Comparison of ENCODE assay signal across 29 cellular contexts in the genomic region with DNA sequence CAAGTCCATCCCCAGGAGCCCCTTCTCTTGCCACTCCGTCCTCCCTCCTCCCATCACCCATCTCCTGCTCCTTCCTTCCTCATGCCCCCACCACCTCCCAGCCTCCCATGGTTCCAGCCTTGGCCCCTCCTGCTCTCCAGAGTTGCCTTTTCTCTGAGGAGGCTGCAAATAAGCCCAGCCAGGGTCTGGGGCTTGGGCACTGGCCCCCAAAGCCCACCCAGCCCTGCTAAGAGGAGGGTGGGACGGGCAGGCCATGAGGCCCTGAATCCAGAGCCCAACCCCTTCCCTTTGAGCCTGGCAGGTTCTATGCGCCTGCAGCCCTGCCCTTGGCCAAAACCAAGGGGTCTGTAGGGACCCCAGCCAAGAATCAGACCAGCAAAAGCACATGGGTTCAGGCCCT.
DNase-seq lines count a peak whose midpoint lies in the region; ATAC-seq, FAIRE-seq and TF ChIP-seq lines count a peak whose summit lies in the region.
"Had no signal": no experiment of that assay in that cellular context is flagged by ENCODE, and none has a peak within 500 bp of the region (broad histone marks: within the 10 kb centered on the region; RNA-seq: fewer than 3 reads in every experiment).

No MANE protein-coding gene starts in this region.

- no peak for ATAC-seq in heart left ventricle
- no peak for ATAC-seq in left ventricle myocardium superior
- ATAC-seq in psoas muscle, result no peak
- no peak for ATAC-seq in upper lobe of left lung (ENCODE audit: low FRiP score in 2 of 2)
- ATAC-seq in HG03354 (IDR thresholded peaks at IDR 0.05; ENCODE audit: poor library complexity, severe bottlenecking, unreplicated experiment), result no peak
- ATAC-seq: stimulated activated naive CD8-positive, alpha-beta T cell treated with anti-CD3 and anti-CD28 coated beads, Interleukin-15, amount 100 ng/mL, for 72 hours had no signal

- H3K27me3 ChIP-seq in heart left ventricle (no peaks in the 10 kb centered on the region), H1 (replicated peaks in 1 of 4; ENCODE audit: control insufficient read depth in 3 of 4, extremely low read depth in 1 of 4, insufficient read depth in 3 of 4, low read length in 3 of 4) (no peaks in the 10 kb centered on the region), psoas muscle (ENCODE audit: insufficient read depth in 3 of 3, low read length in 2 of 3) (no peaks in the 10 kb centered on the region), upper lobe of left lung (no peaks in the 10 kb centered on the region)
- H3K27me3 ChIP-seq: adrenal gland, breast epithelium, gastroesophageal sphincter, SJCRH30, upper lobe of right lung had no signal

- H3K9me3 ChIP-seq in heart left ventricle, result no peaks in the 10 kb centered on the region
- H3K9me3 ChIP-seq in H1 (ENCODE audit: insufficient read depth in 2 of 2, low read depth in 1 of 2, low read length in 1 of 2), result no peaks in the 10 kb centered on the region
- H3K9me3 ChIP-seq in psoas muscle, result no peaks in the 10 kb centered on the region
- no peaks in the 10 kb centered on the region for H3K9me3 ChIP-seq in upper lobe of left lung
- H3K9me3 ChIP-seq: adrenal gland, breast epithelium, gastroesophageal sphincter, SJCRH30, upper lobe of right lung had no signal

- H3K79me1 ChIP-seq in H1 (ENCODE audit: low read depth, low read length), result no peaks in the 10 kb centered on the region

- no peak overlapping the region for H4K8ac ChIP-seq in H1 (ENCODE audit: extremely low read depth, insufficient read depth, low read length)

- peak overlapping the region in 9 of 12 donors; percentile 29 to 89 (median 65) for H3K27ac ChIP-seq in heart left ventricle
- no peak overlapping the region for H3K27ac ChIP-seq in H1 (ENCODE audit: low read depth, low read length)
- H3K27ac ChIP-seq in psoas muscle, result peak overlapping the region; percentile 30
- H3K27ac ChIP-seq in upper lobe of left lung, result peak overlapping the region in 3 of 4 donors; percentile 31 to 78 (median 52)
- H3K27ac ChIP-seq: SJCRH30, upper lobe of right lung had no signal

- no peaks in the 10 kb centered on the region for H3K79me2 ChIP-seq in H1 (ENCODE audit: control insufficient read depth in 1 of 2, insufficient read depth in 2 of 2, low read length in 2 of 2)

- no peak overlapping the region for H2AFZ ChIP-seq in H1 (ENCODE audit: low read length)

- no peaks in the 10 kb centered on the region for H4K20me1 ChIP-seq in H1 (replicated peaks in 1 of 2; ENCODE audit: control insufficient read depth in 1 of 2, insufficient read depth in 2 of 2, low read length in 2 of 2)

- H3K36me3 ChIP-seq in heart left ventricle, result no peaks in the 10 kb centered on the region
- H3K36me3 ChIP-seq in H1 (ENCODE audit: control insufficient read depth in 2 of 4, insufficient read depth in 4 of 4, low read length in 3 of 4), result no peaks in the 10 kb centered on the region
- H3K36me3 ChIP-seq in psoas muscle (ENCODE audit: insufficient read depth in 1 of 2, low read depth in 1 of 2), result no peaks in the 10 kb centered on the region
- H3K36me3 ChIP-seq in upper lobe of left lung, result no peaks in the 10 kb centered on the region
- H3K36me3 ChIP-seq: adrenal gland, breast epithelium, gastroesophageal sphincter, SJCRH30, upper lobe of right lung had no signal

- no peak overlapping the region for H3K4me2 ChIP-seq in H1 (ENCODE audit: insufficient read depth in 1 of 2, low read depth in 2 of 2, low read length in 2 of 2)

- no peak overlapping the region for H3K14ac ChIP-seq in H1 (ENCODE audit: insufficient read length)

- TF ChIP-seq EP300 in H1 (IDR thresholded peaks at IDR 0.05; ENCODE audit: borderline replicate concordance in 1 of 2, low read depth in 2 of 2, low read length in 2 of 2) (no peak), upper lobe of left lung (IDR thresholded peaks at IDR 0.05) (no peak)

- H2BK20ac ChIP-seq in H1 (ENCODE audit: low read length), result no peak overlapping the region

- no peak overlapping the region for H3K23ac ChIP-seq in H1 (ENCODE audit: insufficient read length)

- H3K4me3 ChIP-seq in heart left ventricle, result peak overlapping the region in 1 of 12 donors; percentile 38
- no peak overlapping the region for H3K4me3 ChIP-seq in H1 (ENCODE audit: extremely low read depth in 1 of 4, insufficient read depth in 2 of 4, low read depth in 3 of 4, low read length in 4 of 4)
- H3K4me3 ChIP-seq in psoas muscle, result no peak overlapping the region
- no peak overlapping the region for H3K4me3 ChIP-seq in upper lobe of left lung
- H3K4me3 ChIP-seq: adrenal gland, breast epithelium, gastroesophageal sphincter, SJCRH30, upper lobe of right lung had no signal

- no peak overlapping the region for H4K91ac ChIP-seq in H1 (replicated peaks; ENCODE audit: insufficient read length, low read length)

- no peak for TF ChIP-seq RAD21 in H1 (IDR thresholded peaks at IDR 0.05 in 1 of 2, conservative IDR thresholded peaks at IDR 0.05 in 1 of 2; ENCODE audit: low read depth in 2 of 2, low read length in 2 of 2)

- H3K23me2 ChIP-seq in H1 (ENCODE audit: low read depth, low read length), result no peaks in the 10 kb centered on the region

- H4K5ac ChIP-seq in H1 (ENCODE audit: insufficient read length, low read depth, low read length), result no peak overlapping the region

- DNase-seq in heart left ventricle (no peak), left ventricle myocardium superior (no peak), H1 (ENCODE audit: low read depth in 1 of 2, low spot score in 2 of 2) (no peak), psoas muscle (no peak), upper lobe of left lung (no peak), NCI-H748 (lab: John Stamatoyannopoulos, UW; ENCODE audit: unreplicated experiment) (no peak)
- no peak for DNase-seq in activated CD4-positive, CD25-positive, alpha-beta regulatory T cell (lab: John Stamatoyannopoulos, UW)
- DNase-seq: activated CD4-positive, alpha-beta T cell treated with anti-CD3 and anti-CD28 coated beads for 4 hours; activated CD8-positive, alpha-beta memory T cell treated with anti-CD3 and anti-CD28 coated beads for 24 hours; activated T-cell treated with anti-CD3 and anti-CD28 coated beads, Interleukin-2, amount 50 U/mL, for 1 hour; DND-41; kidney; naive thymus-derived CD4-positive, alpha-beta T cell; NCI-H187; NCI-H2171 treated with DMSO at 0.1 percent for 48 hours; NCI-H524 treated with DMSO at 0.1 percent for 48 hours; retina; SJCRH30; stimulated activated CD4-positive, alpha-beta T cell treated with anti-CD3 and anti-CD28 coated beads, Interleukin-15, amount 100 ng/mL, for 24 hours; stimulated activated naive CD8-positive, alpha-beta T cell treated with anti-CD3 and anti-CD28 coated beads, Interleukin-15, amount 100 ng/mL, for 72 hours; T-helper 2 cell; upper lobe of right lung had no signal

- no peak for FAIRE-seq in H1 (lab: Jason Lieb, UNC)
- FAIRE-seq: endometrium, GM12891, H54, kidney had no signal

- H3K4ac ChIP-seq in H1 (replicated peaks; ENCODE audit: insufficient read length, low read depth, low read length), result no peak overlapping the region

- no peak overlapping the region for H2BK120ac ChIP-seq in H1 (replicated peaks; ENCODE audit: low read depth, low read length)

- no peak overlapping the region for H2BK5ac ChIP-seq in H1 (ENCODE audit: low read depth, low read length)

- H2BK12ac ChIP-seq in H1 (ENCODE audit: low read depth, low read length), result peak overlapping the region; percentile 5; the same call in 1 of the 2 replicates

- no peak overlapping the region; the same call in 1 of the 2 replicates for H3K18ac ChIP-seq in H1 (ENCODE audit: extremely low read depth, low read length)

- POLR2A ChIA-PET in H1 (lab: Charles Lee; ENCODE audit: partially characterized antibody), result no interaction called here

- TF ChIP-seq CTCF in heart left ventricle (IDR thresholded peaks at IDR 0.05), result no peak
- no peak for TF ChIP-seq CTCF in H1 (IDR thresholded peaks at IDR 0.05; ENCODE audit: control extremely low read depth in 1 of 3, insufficient read depth in 1 of 3, low read depth in 1 of 3, low read length in 3 of 3)
- no peak for TF ChIP-seq CTCF in psoas muscle (IDR thresholded peaks at IDR 0.05)
- TF ChIP-seq CTCF in upper lobe of left lung (IDR thresholded peaks at IDR 0.05), result no peak

- H3K9ac ChIP-seq in H1 (replicated peaks in 1 of 4; ENCODE audit: extremely low read depth in 1 of 4, low read depth in 3 of 4, low read length in 3 of 4), result no peak overlapping the region

- H3K56ac ChIP-seq in H1 (replicated peaks; ENCODE audit: insufficient read length, low read depth, low read length), result no peak overlapping the region

- no peak for TF ChIP-seq POLR2A in heart left ventricle (IDR thresholded peaks at IDR 0.05)
- TF ChIP-seq POLR2A in H1 (IDR thresholded peaks at IDR 0.05; ENCODE audit: control extremely low read depth in 1 of 2, low read depth in 2 of 2, low read length in 2 of 2), result no peak
- no peak for TF ChIP-seq POLR2A in upper lobe of left lung (IDR thresholded peaks at IDR 0.05)

- CTCF ChIA-PET in H1 (lab: Charles Lee; ENCODE audit: partially characterized antibody), result interaction anchor here (0.8 to 1.2 kb wide), 3 partner anchors 14 to 248 kb away, joined by 3 to 5 read pairs (median 3); no protein-coding TSS in a partner anchor

- H3K4me1 ChIP-seq in heart left ventricle, result peaks cover 21 to 76% (median 68%) of the 10 kb centered on the region in 12 donors
- peaks cover 3 to 13% (median 9%) of the 10 kb centered on the region in 4 experiments for H3K4me1 ChIP-seq in H1 (replicated peaks in 1 of 4; ENCODE audit: control insufficient read depth in 3 of 4, insufficient read depth in 4 of 4, low read length in 3 of 4)
- H3K4me1 ChIP-seq in psoas muscle, result peaks cover 18% of the 10 kb centered on the region
- H3K4me1 ChIP-seq in upper lobe of left lung, result peaks cover 49 to 72% (median 56%) of the 10 kb centered on the region in 4 donors
- H3K4me1 ChIP-seq: SJCRH30 had no signal

- no peak overlapping the region for H2BK15ac ChIP-seq in H1 (ENCODE audit: low read length)

- intact Hi-C loops in heart left ventricle (cut with DNase I) (no loop called here), left ventricle myocardium superior (cut with micrococcal nuclease) (no loop called here), psoas muscle (cut with DNase I) (no loop called here)

- H2AK5ac ChIP-seq in H1 (ENCODE audit: low read depth, low read length), result no peak overlapping the region

- WGBS in heart left ventricle, 4 donors, result 65 to 89% (median 84%) methylated on average over 2 to 3 of the region's 3 CpGs
- WGBS in H1 (ENCODE audit: extremely low coverage in 1 of 2, insufficient coverage in 1 of 2, insufficient read length in 1 of 2, insufficient replicate concordance in 2 of 2, low coverage in 1 of 2, low lambda C conversion rate in 2 of 2, missing lambda C conversion rate in 1 of 2), 2 experiments, result 86% methylated on average over 3 of the region's 3 CpGs; no CpG with 5 or more reads in 1 of the 2 experiments
- 83 to 93% (median 88%) methylated on average over 3 of the region's 3 CpGs for WGBS in psoas muscle, 3 donors
- WGBS in upper lobe of left lung, 2 donors, result 84 to 92% methylated on average over 1 to 3 of the region's 3 CpGs

TF ChIP-seq in H1, 55 proteins besides CTCF, POLR2A, EP300 and RAD21 (continues in another document):
- no peak for TF ChIP-seq EGR1 (IDR thresholded peaks at IDR 0.05; ENCODE audit: borderline replicate concordance, low read depth, low read length)
- no peak for TF ChIP-seq NRF1 (IDR thresholded peaks at IDR 0.05; ENCODE audit: low read depth, low read length)
- no peak for TF ChIP-seq TCF12 (IDR thresholded peaks at IDR 0.05; ENCODE audit: low read depth, low read length)
- TF ChIP-seq CREB1 (IDR thresholded peaks at IDR 0.05), result no peak
- TF ChIP-seq TAF7 (optimal IDR thresholded peaks at IDR 0.05; ENCODE audit: borderline replicate concordance, low read depth, low read length), result no peak
